In genomic region chr6:1645466-1646185, GRCh38 we compare ENCODE assay signal across 21 cellular contexts. TPM values are rescaled to one million over a fixed set of nuclear protein-coding genes. Genes with fewer than 3 reads are reported as not detected.
A peak's percentile ranks its signal among the peaks of the same experiment; 100 is the strongest.
DNase-seq lines count a peak whose midpoint lies in the region; FAIRE-seq and TF ChIP-seq lines count a peak whose summit lies in the region.
"Had no signal": no experiment of that assay in that cellular context is flagged by ENCODE, and none has a peak within 500 bp of the region (broad histone marks: within the 10 kb centered on the region; RNA-seq: fewer than 3 reads in every experiment).

No MANE protein-coding gene starts in this region.

- POLR2A ChIA-PET in H1 (lab: Charles Lee; ENCODE audit: partially characterized antibody): no interaction called here

- no peaks in the 10 kb centered on the region for H3K23me2 ChIP-seq in H1 (ENCODE audit: low read depth, low read length)

- 89% methylated on average over 14 of the region's 14 CpGs; no CpG with 5 or more reads in 1 of the 2 experiments for WGBS in H1 (ENCODE audit: extremely low coverage in 1 of 2, insufficient coverage in 1 of 2, insufficient read length in 1 of 2, insufficient replicate concordance in 2 of 2, low coverage in 1 of 2, low lambda C conversion rate in 2 of 2, missing lambda C conversion rate in 1 of 2), 2 experiments

- TF ChIP-seq CTCF in AG10803 (conservative IDR thresholded peaks at IDR 0.05; ENCODE audit: low read length): no peak
- no peak for TF ChIP-seq CTCF in H1 (IDR thresholded peaks at IDR 0.05; ENCODE audit: control extremely low read depth in 1 of 3, insufficient read depth in 1 of 3, low read depth in 1 of 3, low read length in 3 of 3)
- TF ChIP-seq CTCF in nephron progenitor cell (IDR thresholded peaks at IDR 0.05): no peak

- peaks cover 0 to 2% of the 10 kb centered on the region in 2 experiments for H4K20me1 ChIP-seq in H1 (replicated peaks in 1 of 2; ENCODE audit: control insufficient read depth in 1 of 2, insufficient read depth in 2 of 2, low read length in 2 of 2)

- H3K36me3 ChIP-seq in H1 (ENCODE audit: control insufficient read depth in 2 of 4, insufficient read depth in 4 of 4, low read length in 3 of 4): no peaks in the 10 kb centered on the region
- H3K36me3 ChIP-seq: HAP-1, MG63 had no signal

- no peak overlapping the region for H2BK5ac ChIP-seq in H1 (ENCODE audit: low read depth, low read length)

- no peak overlapping the region for H2BK20ac ChIP-seq in H1 (ENCODE audit: low read length)

- TF ChIP-seq POLR2A in H1 (IDR thresholded peaks at IDR 0.05; ENCODE audit: control extremely low read depth in 1 of 2, low read depth in 2 of 2, low read length in 2 of 2): no peak

- no peak overlapping the region for H3K23ac ChIP-seq in H1 (ENCODE audit: insufficient read length)

- TF ChIP-seq EP300 in H1 (IDR thresholded peaks at IDR 0.05; ENCODE audit: borderline replicate concordance in 1 of 2, low read depth in 2 of 2, low read length in 2 of 2): no peak

- H3K36me3 Mint-ChIP-seq in nephron progenitor cell (ENCODE audit: low read depth): peaks cover 25% of the 10 kb centered on the region

- H4K91ac ChIP-seq in H1 (replicated peaks; ENCODE audit: insufficient read length, low read length): no peak overlapping the region

- no peak overlapping the region for H4K5ac ChIP-seq in H1 (ENCODE audit: insufficient read length, low read depth, low read length)

- peaks cover 4 to 15% (median 5%) of the 10 kb centered on the region in 4 experiments; a peak in 5 of 7 replicates for H3K4me1 ChIP-seq in H1 (replicated peaks in 1 of 4; ENCODE audit: control insufficient read depth in 3 of 4, insufficient read depth in 4 of 4, low read length in 3 of 4)
- H3K4me1 ChIP-seq: HAP-1 had no signal

- peak overlapping the region; percentile 6; the same call in 1 of the 2 replicates for H4K8ac ChIP-seq in H1 (ENCODE audit: extremely low read depth, insufficient read depth, low read length)

- no peaks in the 10 kb centered on the region for H3K9me3 Mint-ChIP-seq in nephron progenitor cell
- H3K9me3 Mint-ChIP-seq: CD4-positive, CD25-positive, alpha-beta regulatory T cell had no signal

- CTCF ChIA-PET in H1 (lab: Charles Lee; ENCODE audit: partially characterized antibody): no interaction called here

- H2AFZ ChIP-seq in H1 (ENCODE audit: low read length): no peak overlapping the region

- H3K27ac ChIP-seq in H1 (ENCODE audit: low read depth, low read length): no peak overlapping the region

- FAIRE-seq in H1 (lab: Jason Lieb, UNC): no peak
- FAIRE-seq: G401.6, GM12892, K562 had no signal

- DNase-seq in AG10803 (ENCODE audit: low read depth) (peak; percentile 33), EH (ENCODE audit: low read depth) (peak; percentile 55), H1 (ENCODE audit: low read depth in 1 of 2, low spot score in 2 of 2) (no peak), nephron progenitor cell (no peak), T-helper 1 cell (no peak), NCI-H187 (lab: John Stamatoyannopoulos, UW) (no peak), DMS79 treated with DMSO at 0.1 percent for 48 hours (lab: John Stamatoyannopoulos, UW) (no peak), HK-2 (ENCODE audit: unreplicated experiment) (no peak)
- DNase-seq: CD4-positive, CD25-positive, alpha-beta regulatory T cell; DMS79; MG63; NCI-H1417 treated with DMSO at 0.1 percent for 48 hours; NCI-H2029; NCI-H345; NCI-H524; NCI-H82 had no signal

- H3K18ac ChIP-seq in H1 (ENCODE audit: extremely low read depth, low read length): no peak overlapping the region

- no peak overlapping the region for H3K4me3 Mint-ChIP-seq in nephron progenitor cell
- H3K4me3 Mint-ChIP-seq: B cell; CD4-positive, CD25-positive, alpha-beta regulatory T cell had no signal

- H2AK5ac ChIP-seq in H1 (ENCODE audit: low read depth, low read length): no peak overlapping the region

- no peaks in the 10 kb centered on the region for H3K27me3 ChIP-seq in H1 (replicated peaks in 1 of 4; ENCODE audit: control insufficient read depth in 3 of 4, extremely low read depth in 1 of 4, insufficient read depth in 3 of 4, low read length in 3 of 4)
- H3K27me3 ChIP-seq: MG63 had no signal

- no peaks in the 10 kb centered on the region for H3K9me3 ChIP-seq in H1 (ENCODE audit: insufficient read depth in 2 of 2, low read depth in 1 of 2, low read length in 1 of 2)
- H3K9me3 ChIP-seq: HAP-1, MG63 had no signal

- H2BK120ac ChIP-seq in H1 (replicated peaks; ENCODE audit: low read depth, low read length): no peak overlapping the region

- no peaks in the 10 kb centered on the region for H3K79me1 ChIP-seq in H1 (ENCODE audit: low read depth, low read length)

- H3K27ac Mint-ChIP-seq in nephron progenitor cell: peak overlapping the region; percentile 58
- H3K27ac Mint-ChIP-seq: B cell had no signal

- no peak overlapping the region for H2BK15ac ChIP-seq in H1 (ENCODE audit: low read length)

- no peak overlapping the region for H3K14ac ChIP-seq in H1 (ENCODE audit: insufficient read length)

- H3K27me3 Mint-ChIP-seq in nephron progenitor cell (ENCODE audit: low read depth, poor library complexity): peaks cover 18% of the 10 kb centered on the region
- H3K27me3 Mint-ChIP-seq: CD4-positive, CD25-positive, alpha-beta regulatory T cell had no signal

- H3K9ac ChIP-seq in H1 (replicated peaks in 1 of 4; ENCODE audit: extremely low read depth in 1 of 4, low read depth in 3 of 4, low read length in 3 of 4): no peak overlapping the region

- H3K4me3 ChIP-seq in AG10803 (ENCODE audit: low read length): no peak overlapping the region
- no peak overlapping the region for H3K4me3 ChIP-seq in H1 (ENCODE audit: extremely low read depth in 1 of 4, insufficient read depth in 2 of 4, low read depth in 3 of 4, low read length in 4 of 4)
- H3K4me3 ChIP-seq: HAP-1, K562, MG63 had no signal

- no peak overlapping the region for H3K4ac ChIP-seq in H1 (replicated peaks; ENCODE audit: insufficient read length, low read depth, low read length)

- no peak overlapping the region for H3K4me2 ChIP-seq in H1 (ENCODE audit: insufficient read depth in 1 of 2, low read depth in 2 of 2, low read length in 2 of 2)

- H3K79me2 ChIP-seq in H1 (ENCODE audit: control insufficient read depth in 1 of 2, insufficient read depth in 2 of 2, low read length in 2 of 2): no peaks in the 10 kb centered on the region

- TF ChIP-seq RAD21 in H1 (IDR thresholded peaks at IDR 0.05 in 1 of 2, conservative IDR thresholded peaks at IDR 0.05 in 1 of 2; ENCODE audit: low read depth in 2 of 2, low read length in 2 of 2): no peak

- H3K4me1 Mint-ChIP-seq in nephron progenitor cell: peaks cover 73% of the 10 kb centered on the region
- H3K4me1 Mint-ChIP-seq: CD4-positive, CD25-positive, alpha-beta regulatory T cell had no signal

- no peak overlapping the region for H2BK12ac ChIP-seq in H1 (ENCODE audit: low read depth, low read length)

- H3K56ac ChIP-seq in H1 (replicated peaks; ENCODE audit: insufficient read length, low read depth, low read length): no peak overlapping the region

TF ChIP-seq in H1, 55 proteins besides CTCF, POLR2A, EP300 and RAD21 (continues in another document):
- TF ChIP-seq SIX5 (IDR thresholded peaks at IDR 0.05; ENCODE audit: low read depth, low read length) (no peak), RFX5 (IDR thresholded peaks at IDR 0.05; ENCODE audit: borderline replicate concordance, low read depth, low read length) (no peak)

RNA-seq across cellular contexts. Expression of gene FOXC1, which starts 35.9 kb away (rescaled TPM):
- total RNA-seq in H1 (2021; fragmentation: NEBNext Ultra II Directional; extraction: Animal tissue kit (Norgen Biotek cat#: 25700)): 0.13 and 0.22 TPM in 2 replicates
- 0.05 TPM in 1 of 2 replicates, not detected in the other for polyA plus RNA-seq in H1 (2011; rRNA removed)
- 0.09 TPM for polyA plus RNA-seq in H1 (2011; cell fraction: cytosol; rRNA removed)
- polyA plus RNA-seq in H1 (2011; cell fraction: nucleus; rRNA removed): 0.03 TPM
- polyA plus RNA-seq in H1 (2012, experiment 1 of 2): 0.05 to 0.07 TPM in 2 of 4 replicates, not detected in the others
- polyA plus RNA-seq in H1 (2012, experiment 2 of 2): 0.13 TPM
- polyA plus RNA-seq in H1 (2013, experiment 1 of 2): 0.10 TPM
- 0.06 TPM for polyA plus RNA-seq in H1 (2013, experiment 2 of 2)
- polyA minus RNA-seq in H1 (2011; rRNA and poly(A)+ RNA removed): 0.10 TPM in 1 of 2 replicates, not detected in the other
- polyA minus RNA-seq in H1 (2011; cell fraction: cytosol; rRNA and poly(A)+ RNA removed): not detected
- polyA minus RNA-seq in H1 (2011; cell fraction: nucleus; rRNA and poly(A)+ RNA removed): 0.40 TPM
- total RNA-seq: CD4-positive, CD25-positive, alpha-beta regulatory T cell; K562 had no signal
- polyA plus RNA-seq: CD4-positive, CD25-positive, alpha-beta regulatory T cell; K562 had no signal

Comparison
In these comparisons a context has a peak if more than half of its experiments do, and no peak if none do; other contexts are left out.
1. DNase-seq: peak in AG10803 (single experiment) and EH (single experiment); none in H1 (0 of 2), nephron progenitor cell (single experiment), T-helper 1 cell (0 of 5), NCI-H187 (0 of 2), DMS79 treated with DMSO at 0.1 percent for 48 hours (single experiment) and HK-2 (single experiment).